In the genomic region with DNA sequence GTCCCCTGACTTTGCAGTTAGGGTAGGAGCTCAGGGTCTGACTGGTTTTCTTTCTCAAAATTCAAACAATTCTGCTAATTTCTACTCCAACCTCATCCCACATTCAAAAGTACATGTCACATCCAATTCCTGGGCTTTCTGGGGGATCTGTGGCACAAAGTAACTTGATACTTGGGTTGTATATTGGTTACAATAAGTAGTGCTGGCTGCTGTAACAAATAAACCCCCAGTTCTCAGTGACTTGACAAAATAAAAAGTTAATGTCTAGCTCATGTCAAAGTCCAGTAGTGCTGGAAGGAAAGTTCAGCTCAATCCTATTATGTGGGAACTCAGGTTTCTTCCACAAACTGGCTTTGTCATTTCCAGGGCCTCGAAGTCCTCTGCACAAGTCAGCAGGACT, we compare ENCODE assay signal across 11 cellular contexts.
"Had no signal": no experiment of that assay in that cellular context is flagged by ENCODE, and none has a peak within 500 bp of the region (broad histone marks: within the 10 kb centered on the region; RNA-seq: fewer than 3 reads in every experiment).

No MANE protein-coding gene starts in this region.

- H3K9me3 Mint-ChIP-seq: GM23338, H9, HFFc6 had no signal

- FAIRE-seq: H1, H54 had no signal

- H3K27ac ChIP-seq: GM23248 had no signal

- H3K4me2 ChIP-seq: GM23338 had no signal

- H3K27ac Mint-ChIP-seq: GM23338, H9, HFFc6 had no signal

- H3K4me3 ChIP-seq: GM23248, GM23338, HAP-1 had no signal

- H3K36me3 ChIP-seq: HAP-1 had no signal

- ATAC-seq: GM23338, HCT116 had no signal

- H3K9ac ChIP-seq: GM23248 had no signal

- DNase-seq: GM23248, GOT3, H7, H9, HCEC 1CT, HFFc6 had no signal

- H3K4me3 Mint-ChIP-seq: GM23338, H9, HFFc6 had no signal

- H3K9me3 ChIP-seq: HAP-1 had no signal

- H2AFZ ChIP-seq: GM23248 had no signal
